ENCODE assay signal across 8 cellular contexts in genomic region chr17:81518113-81518784, GRCh38. TPM values are rescaled to one million over a fixed set of nuclear protein-coding genes. Genes with fewer than 3 reads are reported as not detected.
DNase-seq lines count a peak whose midpoint lies in the region; ATAC-seq and TF ChIP-seq lines count a peak whose summit lies in the region.

No MANE protein-coding gene starts in this region.

- H3K9me3 Mint-ChIP-seq in WTC11, result no peaks in the 10 kb centered on the region

- TF ChIP-seq EP300 in stomach (IDR thresholded peaks at IDR 0.05), result no peak

- TF ChIP-seq POLR2A in stomach (IDR thresholded peaks at IDR 0.05), result no peak

- H3K27ac ChIP-seq in stomach, result peak overlapping the region; percentile 85 to 100 (median 100)

- ATAC-seq in WTC11 (no peak), GM21360 (IDR thresholded peaks at IDR 0.05; ENCODE audit: unreplicated experiment) (no peak)

- H3K4me3 ChIP-seq in iPS-18c (ENCODE audit: insufficient read depth, low read depth, low read length), result peak overlapping the region; percentile 60
- H3K4me3 ChIP-seq in stomach, result peak overlapping the region; percentile 42 to 90 (median 62)

- H3K36me3 Mint-ChIP-seq in WTC11, result no peaks in the 10 kb centered on the region

- peak overlapping the region; percentile 15; the same call in 1 of the 2 replicates for H3K27ac Mint-ChIP-seq in WTC11

- TF ChIP-seq CTCF in WTC11 (IDR thresholded peaks at IDR 0.05) (no peak), stomach (IDR thresholded peaks at IDR 0.05) (no peak)

- H3K4me3 Mint-ChIP-seq in WTC11, result peak overlapping the region; percentile 57

- H3K4me1 Mint-ChIP-seq in WTC11, result peaks cover 30% of the 10 kb centered on the region

- H3K9me3 ChIP-seq in iPS-18c (ENCODE audit: control insufficient read depth, insufficient read depth, low read length) (no peaks in the 10 kb centered on the region), stomach (no peaks in the 10 kb centered on the region)

- H3K4me1 ChIP-seq in stomach, result peaks cover 41 to 65% (median 61%) of the 10 kb centered on the region in 4 donors

- 27 to 50% (median 30%) methylated on average over 12 to 24 of the region's 24 CpGs for WGBS in stomach, 5 donors

- in situ Hi-C loops in KBM-7 (cut with MboI; ENCODE audit: low pct_unique_long_range_greater_than_20kb, low sequenced_read_pairs), result no loop called here

- H3K27me3 ChIP-seq in stomach, result peaks cover 0 to 9% (median 5%) of the 10 kb centered on the region in 3 donors

- H3K36me3 ChIP-seq in stomach, result no peaks in the 10 kb centered on the region

- CTCF ChIA-PET in WTC11 (lab: Charles Lee), result interaction anchor here (0.6 to 2.9 kb wide), 22 partner anchors 10 to 268 kb away, joined by 3 to 25 read pairs (median 4); partner anchors contain the start of genes FAAP100 and MRPL12

- intact Hi-C loops in stomach (cut with DNase I; ENCODE audit: low total_unique reads), result no loop called here

- peaks cover 42% of the 10 kb centered on the region for H3K27me3 Mint-ChIP-seq in WTC11 (ENCODE audit: low read depth)

- DNase-seq in NCI-H2081 (lab: John Stamatoyannopoulos, UW) (peak; percentile 40 to 79), NCI-H2081 treated with DMSO at 0.1 percent for 48 hours (lab: John Stamatoyannopoulos, UW) (no peak), WTC11 (ENCODE audit: low spot score) (no peak), stomach (no peak), NK-92 (lab: John Stamatoyannopoulos, UW; ENCODE audit: unreplicated experiment) (no peak), KBM-7 (no peak)

- POLR2A ChIA-PET in WTC11 (lab: Charles Lee), result interaction anchor here (0.6 to 2.7 kb wide), 4 partner anchors 11 to 114 kb away, joined by 3 to 20 read pairs (median 6); no protein-coding TSS in a partner anchor

TF ChIP-seq in WTC11, 78 proteins besides CTCF, POLR2A, EP300 and RAD21:
- TF ChIP-seq AFF4 (CRISPR knock-in tag; IDR thresholded peaks at IDR 0.05; ENCODE audit: borderline replicate concordance) (no peak), FOXJ3 (CRISPR knock-in tag; IDR thresholded peaks at IDR 0.05; ENCODE audit: borderline replicate concordance) (no peak), GRHL2 (CRISPR knock-in tag; IDR thresholded peaks at IDR 0.05; ENCODE audit: insufficient replicate concordance, severe bottlenecking) (no peak), PRDM15 (CRISPR knock-in tag; IDR thresholded peaks at IDR 0.05) (peak; percentile 23; the same call in 1 of the 2 replicates), CREM (CRISPR knock-in tag; IDR thresholded peaks at IDR 0.05) (0 out of 2 replicates have a peak, but pooled peaks have one; percentile 36), RELA (CRISPR knock-in tag; IDR thresholded peaks at IDR 0.05; ENCODE audit: borderline replicate concordance) (0 out of 2 replicates have a peak, but pooled peaks have one; percentile 13)

RNA-seq across cellular contexts. Expression of gene ACTG1, which starts 5.7 kb away (rescaled TPM):
- 3,338 to 3,455 TPM (median 3,348 TPM) in 3 replicates for total RNA-seq in WTC11 (2021)
- 1,000 to 10,000 TPM in 4 of 5 donors, 100 to 1,000 TPM in 1; 978 to 2,952 (median 1,777) TPM for total RNA-seq in stomach
- polyA plus RNA-seq in stomach, result 1,000 to 10,000 TPM; 1,866 to 2,457 (median 2,070) TPM

RNA-seq across cellular contexts. Expression of gene FSCN2, which starts 9.9 kb away (rescaled TPM):
- total RNA-seq in WTC11 (2021) (0.31 to 0.89 TPM (median 0.46 TPM) in 3 replicates), stomach (10 to 100 TPM in 1 of 5 donors, 1 to 10 TPM in 3, not detected in 1; 2.8 to 21.7 (median 6.2) TPM)
- 1 to 10 TPM in 2 of 3 donors, under 1 TPM in 1; 0.90 to 2.7 (median 2.1) TPM for polyA plus RNA-seq in stomach

RNA-seq across cellular contexts. Expression of gene FAAP100, which starts 33.9 kb away (rescaled TPM):
- total RNA-seq in WTC11 (2021) (44.7 to 54.7 TPM (median 47.8 TPM) in 3 replicates), stomach (100 to 1,000 TPM in 1 of 5 donors, 10 to 100 TPM in 4; 11.9 to 130 (median 51.8) TPM)
- polyA plus RNA-seq in stomach, result 10 to 100 TPM; 12.2 to 17.1 (median 17.0) TPM

Comparison
In these comparisons a context has a peak if more than half of its experiments do, and no peak if none do; other contexts are left out.
1. DNase-seq: peak in NCI-H2081 (2 of 2); none in NCI-H2081 treated with DMSO at 0.1 percent for 48 hours (single experiment), WTC11 (single experiment), stomach (single experiment), NK-92 (single experiment) and KBM-7 (single experiment).